In genomic region chr10:129718548-129719414, GRCh38 we compare ENCODE assay signal across 21 cellular contexts.
DNase-seq lines count a peak whose midpoint lies in the region; ATAC-seq and TF ChIP-seq lines count a peak whose summit lies in the region.
"Had no signal": no experiment of that assay in that cellular context is flagged by ENCODE, and none has a peak within 500 bp of the region (broad histone marks: within the 10 kb centered on the region; RNA-seq: fewer than 3 reads in every experiment).

No MANE protein-coding gene starts in this region.

- peak; percentile 50 for DNase-seq in NCI-H2171 treated with DMSO at 0.1 percent for 48 hours (lab: John Stamatoyannopoulos, UW)
- DNase-seq in NCI-H2171 (lab: John Stamatoyannopoulos, UW), result no peak
- DNase-seq in Peyer's patch, result peak in 2 of 3 donors; percentile 24 to 31
- no peak for DNase-seq in glutamatergic neuron
- DNase-seq in sigmoid colon, result peak; percentile 43
- DNase-seq in NAMALWA (ENCODE audit: low spot score), result no peak
- DNase-seq: 8988T; BE2C; Calu3; CD4-positive, alpha-beta T cell; DMS53; HCEC 1CT; NCI-H1048; NCI-H1436 treated with DMSO at 0.1 percent for 48 hours; NCI-H2029 treated with DMSO at 0.1 percent for 48 hours; NCI-H510A; NCI-H774 had no signal

- no peaks in the 10 kb centered on the region for H3K4me1 Mint-ChIP-seq in glutamatergic neuron (ENCODE audit: low read depth, unreplicated experiment)

- TF ChIP-seq EP300 in sigmoid colon (IDR thresholded peaks at IDR 0.05), result no peak

- H3K36me3 Mint-ChIP-seq in glutamatergic neuron (ENCODE audit: unreplicated experiment), result peaks cover 7% of the 10 kb centered on the region

- H3K4me3 ChIP-seq in Peyer's patch, result no peak overlapping the region
- no peak overlapping the region for H3K4me3 ChIP-seq in sigmoid colon

- H3K27me3 ChIP-seq in Peyer's patch (no peaks in the 10 kb centered on the region), sigmoid colon (no peaks in the 10 kb centered on the region)
- H3K27me3 ChIP-seq: BE2C had no signal

- no peak for TF ChIP-seq CTCF in Peyer's patch (IDR thresholded peaks at IDR 0.05)
- no peak for TF ChIP-seq CTCF in glutamatergic neuron (IDR thresholded peaks at IDR 0.05; ENCODE audit: partially characterized antibody, unreplicated experiment)
- no peak for TF ChIP-seq CTCF in sigmoid colon (IDR thresholded peaks at IDR 0.05)

- H3K27ac ChIP-seq in Peyer's patch (no peak overlapping the region), sigmoid colon (no peak overlapping the region)
- H3K27ac ChIP-seq: KMS-11, RWPE1 had no signal

- intact Hi-C loops in sigmoid colon (cut with DNase I), result no loop called here

- ATAC-seq in HG03135 (IDR thresholded peaks at IDR 0.05; ENCODE audit: unreplicated experiment), result no peak
- no peak for ATAC-seq in HG03457 (IDR thresholded peaks at IDR 0.05; ENCODE audit: unreplicated experiment)

- H3K4me3 Mint-ChIP-seq in glutamatergic neuron (ENCODE audit: unreplicated experiment), result no peak overlapping the region
- H3K4me3 Mint-ChIP-seq: CD4-positive, alpha-beta T cell had no signal

- H3K36me3 ChIP-seq in Peyer's patch, result no peaks in the 10 kb centered on the region
- H3K36me3 ChIP-seq in sigmoid colon, result no peaks in the 10 kb centered on the region
- H3K36me3 ChIP-seq: BE2C had no signal

- TF ChIP-seq POLR2A in Peyer's patch (IDR thresholded peaks at IDR 0.05), result no peak
- TF ChIP-seq POLR2A in sigmoid colon (IDR thresholded peaks at IDR 0.05), result no peak

- no peaks in the 10 kb centered on the region for H3K9me3 Mint-ChIP-seq in glutamatergic neuron (ENCODE audit: unreplicated experiment)

- no peaks in the 10 kb centered on the region for H3K4me1 ChIP-seq in Peyer's patch
- H3K4me1 ChIP-seq in sigmoid colon, result no peaks in the 10 kb centered on the region
- H3K4me1 ChIP-seq: BE2C had no signal

- H3K9me3 ChIP-seq in Peyer's patch (peaks cover 0 to 4% (median 0%) of the 10 kb centered on the region in 4 donors), sigmoid colon (no peaks in the 10 kb centered on the region)
- H3K9me3 ChIP-seq: BE2C had no signal

- H3K27me3 Mint-ChIP-seq in glutamatergic neuron (ENCODE audit: unreplicated experiment), result peaks cover 2% of the 10 kb centered on the region
- H3K27me3 Mint-ChIP-seq: CD4-positive, alpha-beta T cell had no signal

- 93 to 95% methylated on average over 25 of the region's 25 CpGs for WGBS in sigmoid colon, 2 donors

- peak overlapping the region; percentile 52 for H3K27ac Mint-ChIP-seq in glutamatergic neuron (ENCODE audit: unreplicated experiment)
- H3K27ac Mint-ChIP-seq: CD4-positive, alpha-beta T cell had no signal

Comparison
In these comparisons a context has a peak if more than half of its experiments do, and no peak if none do; other contexts are left out.
1. DNase-seq: peak in NCI-H2171 treated with DMSO at 0.1 percent for 48 hours (single experiment), Peyer's patch (2 of 3) and sigmoid colon (single experiment); none in NCI-H2171 (single experiment), glutamatergic neuron (single experiment) and NAMALWA (single experiment).